In the genomic region with DNA sequence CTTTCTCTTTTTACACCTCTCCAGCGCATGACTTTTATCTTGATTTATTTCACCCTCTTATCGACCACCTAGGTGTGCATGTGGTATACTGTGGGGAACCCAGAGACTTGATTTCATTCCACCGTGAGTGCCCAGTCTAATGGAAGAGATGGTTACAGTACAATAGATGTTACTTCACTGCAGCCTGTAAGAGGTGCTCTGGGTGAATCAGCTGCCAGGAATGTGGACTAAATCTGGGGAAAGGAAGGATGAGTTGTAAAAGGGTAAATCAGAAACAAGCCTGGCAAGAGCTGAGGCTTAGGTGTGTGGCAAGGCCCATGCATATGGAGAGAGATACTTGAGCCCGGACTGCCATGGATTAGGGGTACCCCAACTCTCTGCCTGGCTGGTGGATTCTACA, we compare ENCODE assay signal across 9 cellular contexts. TPM values are rescaled to one million over a fixed set of nuclear protein-coding genes. Genes with fewer than 3 reads are reported as not detected.
DNase-seq lines count a peak whose midpoint lies in the region; ATAC-seq and TF ChIP-seq lines count a peak whose summit lies in the region.
"Had no signal": no experiment of that assay in that cellular context is flagged by ENCODE, and none has a peak within 500 bp of the region (broad histone marks: within the 10 kb centered on the region; RNA-seq: fewer than 3 reads in every experiment).

No MANE protein-coding gene starts in this region.

- DNase-seq in ELR (ENCODE audit: low read depth) (peak; percentile 85), RWPE2 (ENCODE audit: low spot score) (no peak), glomerular visceral epithelial cell (ENCODE audit: extremely low spot score) (peak; percentile 80), sigmoid colon (no peak), NCI-H2029 (lab: John Stamatoyannopoulos, UW) (no peak), iPS-NIHi11 (ENCODE audit: low spot score) (no peak)
- DNase-seq in activated effector memory CD4-positive, alpha-beta T cell treated with Interleukin-2 at 50 U/mL for 16 hours = no peak
- DNase-seq: SHP77 had no signal

- H3K36me3 ChIP-seq in RWPE2 (ENCODE audit: low read depth) (peaks cover 61% of the 10 kb centered on the region), sigmoid colon (peaks cover 0 to 6% (median 0%) of the 10 kb centered on the region in 4 donors)

- ATAC-seq in RWPE2 (ENCODE audit: low read depth) (peak; percentile 99), HG03139 (IDR thresholded peaks at IDR 0.05; ENCODE audit: unreplicated experiment) (no peak)

- H3K4me1 ChIP-seq in RWPE2 (ENCODE audit: insufficient read depth, poor library complexity, severe bottlenecking) (peaks cover 23% of the 10 kb centered on the region), sigmoid colon (peaks cover 0 to 92% (median 78%) of the 10 kb centered on the region in 4 donors)

- TF ChIP-seq CTCF in RWPE2 (IDR thresholded peaks at IDR 0.05; ENCODE audit: poor library complexity, severe bottlenecking) (no peak), sigmoid colon (IDR thresholded peaks at IDR 0.05) (no peak)

- TF ChIP-seq EP300 in sigmoid colon (IDR thresholded peaks at IDR 0.05) = no peak

- H3K27me3 ChIP-seq in RWPE2 (ENCODE audit: insufficient read depth, poor library complexity, severe bottlenecking) (no peaks in the 10 kb centered on the region), sigmoid colon (no peaks in the 10 kb centered on the region)

- WGBS in sigmoid colon, 2 donors = 87 to 91% methylated on average over 4 of the region's 4 CpGs

- H3K27ac ChIP-seq in RWPE2 (ENCODE audit: poor library complexity, severe bottlenecking) (peak overlapping the region; percentile 53), sigmoid colon (peak overlapping the region; percentile 47 to 74 (median 68))

- intact Hi-C loops in sigmoid colon (cut with DNase I) = loop anchor here (10.0 kb wide), 1 partner anchor 304 kb away; no protein-coding TSS in a partner anchor

- no peak for TF ChIP-seq POLR2A in sigmoid colon (IDR thresholded peaks at IDR 0.05)

- no peak overlapping the region for H3K4me3 ChIP-seq in RWPE2 (ENCODE audit: severe bottlenecking)
- H3K4me3 ChIP-seq in sigmoid colon = no peak overlapping the region

- H3K9me3 ChIP-seq in RWPE2 (ENCODE audit: severe bottlenecking) (no peaks in the 10 kb centered on the region), sigmoid colon (no peaks in the 10 kb centered on the region)

RNA-seq across cellular contexts. Expression of gene STK35, which starts 7.4 kb away (rescaled TPM):
- 10 to 100 TPM; 12.5 to 16.8 (median 13.7) TPM for total RNA-seq in sigmoid colon
- polyA plus RNA-seq in sigmoid colon = 10 to 100 TPM in 1 of 3 donors, 1 to 10 TPM in 2; 4.8 to 14.4 (median 9.9) TPM

Comparison
In these comparisons a context has a peak if more than half of its experiments do, and no peak if none do; other contexts are left out.
1. DNase-seq: peak in ELR (single experiment) and glomerular visceral epithelial cell (single experiment); none in RWPE2 (single experiment), sigmoid colon (single experiment), NCI-H2029 (single experiment), iPS-NIHi11 (single experiment) and activated effector memory CD4-positive, alpha-beta T cell treated with Interleukin-2 at 50 U/mL for 16 hours (single experiment).